22 cellular contexts compared by ENCODE assay signal in genomic region chr12:42865282-42865681, GRCh38.
DNase-seq lines count a peak whose midpoint lies in the region; ATAC-seq, FAIRE-seq and TF ChIP-seq lines count a peak whose summit lies in the region.
"Had no signal": no experiment of that assay in that cellular context is flagged by ENCODE, and none has a peak within 500 bp of the region (broad histone marks: within the 10 kb centered on the region; RNA-seq: fewer than 3 reads in every experiment).

No MANE protein-coding gene starts in this region.

- H3K79me1 ChIP-seq in trophoblast cell (ENCODE audit: low read length), result no peaks in the 10 kb centered on the region

- H3K4me2 ChIP-seq in astrocyte (ENCODE audit: low read length), result no peak overlapping the region
- H3K4me2 ChIP-seq in trophoblast cell (ENCODE audit: low read length), result no peak overlapping the region
- H3K4me2 ChIP-seq: A549, GM23338 had no signal

- no peak for FAIRE-seq in astrocyte (lab: Jason Lieb, UNC)
- FAIRE-seq: A549, D721Med, G401.6, GM12892 had no signal

- H3K27me3 Mint-ChIP-seq in astrocyte (ENCODE audit: low read depth, unreplicated experiment), result no peaks in the 10 kb centered on the region
- H3K27me3 Mint-ChIP-seq: IgD-negative memory B cell had no signal

- no peaks in the 10 kb centered on the region for H3K9me3 Mint-ChIP-seq in astrocyte (ENCODE audit: unreplicated experiment)
- H3K9me3 Mint-ChIP-seq: GM23338, H9, IgD-negative memory B cell had no signal

- peaks cover 13% of the 10 kb centered on the region for H3K4me1 Mint-ChIP-seq in astrocyte (ENCODE audit: low read depth, unreplicated experiment)
- H3K4me1 Mint-ChIP-seq: CD14-positive monocyte, H9, IgD-negative memory B cell had no signal

- H2BK12ac ChIP-seq in trophoblast cell (ENCODE audit: low read length), result no peak overlapping the region

- no peaks in the 10 kb centered on the region for H3K36me3 Mint-ChIP-seq in astrocyte (ENCODE audit: low read depth, unreplicated experiment)
- H3K36me3 Mint-ChIP-seq: CD14-positive monocyte; CD8-positive, alpha-beta T cell; IgD-negative memory B cell had no signal

- H3K9me3 ChIP-seq in astrocyte (ENCODE audit: insufficient read depth, low read depth, low read length) (no peaks in the 10 kb centered on the region), trophoblast cell (ENCODE audit: insufficient read depth, low read depth, low read length) (no peaks in the 10 kb centered on the region)
- H3K9me3 ChIP-seq: A549, BE2C had no signal

- H3K79me2 ChIP-seq in astrocyte (ENCODE audit: insufficient read depth, low read length) (no peaks in the 10 kb centered on the region), trophoblast cell (ENCODE audit: control insufficient read depth, insufficient read depth, low read length, poor library complexity) (no peaks in the 10 kb centered on the region)

- no peaks in the 10 kb centered on the region for H4K20me1 ChIP-seq in astrocyte (ENCODE audit: insufficient read depth, low read length)

- no CpG with 5 or more reads among the region's 3 CpGs for WGBS in trophoblast cell (ENCODE audit: extremely low coverage, insufficient coverage, insufficient read length)

- H3K4me1 ChIP-seq in astrocyte (ENCODE audit: insufficient read depth, low read length) (peaks cover 7% of the 10 kb centered on the region), trophoblast cell (ENCODE audit: control insufficient read depth in 1 of 2, insufficient read depth in 2 of 2, low read length in 2 of 2) (no peaks in the 10 kb centered on the region)
- H3K4me1 ChIP-seq: BE2C had no signal

- H2AFZ ChIP-seq in astrocyte (ENCODE audit: low read depth, low read length) (no peak overlapping the region), trophoblast cell (ENCODE audit: insufficient read depth, low read length, poor library complexity) (no peak overlapping the region)
- H2AFZ ChIP-seq: GM23338 had no signal

- H2BK5ac ChIP-seq in trophoblast cell (ENCODE audit: low read depth, low read length, poor library complexity), result no peak overlapping the region

- H3K27me3 ChIP-seq in astrocyte (ENCODE audit: insufficient read depth, low read length) (no peaks in the 10 kb centered on the region), trophoblast cell (ENCODE audit: insufficient read depth, low read length) (no peaks in the 10 kb centered on the region)
- H3K27me3 ChIP-seq: BE2C had no signal

- H4K91ac ChIP-seq in trophoblast cell (ENCODE audit: low read depth, low read length), result no peak overlapping the region

- TF ChIP-seq CTCF in astrocyte (IDR thresholded peaks at IDR 0.05; ENCODE audit: insufficient read depth, low read depth, low read length), result no peak

- peak; percentile 3 for DNase-seq in HCEC 1CT
- peak; percentile 60 for DNase-seq in M059J (ENCODE audit: low read depth)
- peak; percentile 48 for DNase-seq in astrocyte (ENCODE audit: low read depth)
- DNase-seq in trophoblast cell, result peak; percentile 15 to 81
- DNase-seq in NCI-H226, result no peak
- DNase-seq in activated effector memory CD4-positive, alpha-beta T cell treated with anti-CD3 and anti-CD28 coated beads, Interleukin-2, amount 50 U/mL, for 16 hours, result no peak
- no peak for DNase-seq in NCI-H748 (lab: John Stamatoyannopoulos, UW; ENCODE audit: unreplicated experiment)
- DNase-seq: BE2C; CD8-positive, alpha-beta T cell; COR-L47; DMS153; DMS79 treated with DMSO at 0.1 percent for 48 hours; EL; H9 had no signal

- no peak overlapping the region for H3K27ac ChIP-seq in astrocyte (ENCODE audit: low read depth, low read length)
- H3K27ac ChIP-seq in trophoblast cell (ENCODE audit: low read depth, low read length), result no peak overlapping the region
- H3K27ac ChIP-seq: A549 had no signal

- no peak overlapping the region for H2BK120ac ChIP-seq in trophoblast cell (ENCODE audit: insufficient read depth, low read length, poor library complexity)

- no peak overlapping the region for H4K8ac ChIP-seq in trophoblast cell (ENCODE audit: low read depth, low read length)

- H3K4me3 Mint-ChIP-seq in astrocyte (ENCODE audit: unreplicated experiment), result no peak overlapping the region
- H3K4me3 Mint-ChIP-seq: CD14-positive monocyte; CD8-positive, alpha-beta T cell; GM23338; H9 had no signal

- H3K27ac Mint-ChIP-seq in astrocyte (ENCODE audit: unreplicated experiment), result no peak overlapping the region
- H3K27ac Mint-ChIP-seq: CD14-positive monocyte; CD8-positive, alpha-beta T cell; GM23338; H9; IgD-negative memory B cell had no signal

- H3K4ac ChIP-seq in trophoblast cell (ENCODE audit: low read depth, low read length), result no peak overlapping the region

- ATAC-seq in HG02610 (IDR thresholded peaks at IDR 0.05; ENCODE audit: unreplicated experiment), result no peak
- ATAC-seq: A549; CD8-positive, alpha-beta T cell; GM23338 had no signal

- H3K14ac ChIP-seq in trophoblast cell (ENCODE audit: low read length), result no peak overlapping the region

- H3K23ac ChIP-seq in trophoblast cell (ENCODE audit: low read length), result no peak overlapping the region

- H3K4me3 ChIP-seq in astrocyte (ENCODE audit: insufficient read depth, low read depth, low read length) (no peak overlapping the region), trophoblast cell (ENCODE audit: low read depth, low read length) (no peak overlapping the region)
- H3K4me3 ChIP-seq: A549, GM23338 had no signal

- no peak overlapping the region for H3K18ac ChIP-seq in trophoblast cell (ENCODE audit: low read length)

- no peak overlapping the region for H2AK5ac ChIP-seq in trophoblast cell (ENCODE audit: low read length)

- no peak overlapping the region for H4K12ac ChIP-seq in trophoblast cell (ENCODE audit: low read depth, low read length)

- no peaks in the 10 kb centered on the region for H3K36me3 ChIP-seq in astrocyte (ENCODE audit: insufficient read depth, low read length)
- no peaks in the 10 kb centered on the region for H3K36me3 ChIP-seq in trophoblast cell (ENCODE audit: control insufficient read depth in 1 of 2, insufficient read depth in 2 of 2, low read length in 2 of 2)
- H3K36me3 ChIP-seq: BE2C had no signal

- H3K9ac ChIP-seq in astrocyte (ENCODE audit: low read length) (no peak overlapping the region), trophoblast cell (ENCODE audit: low read length) (no peak overlapping the region)

Comparison
In these comparisons a context has a peak if more than half of its experiments do, and no peak if none do; other contexts are left out.
1. DNase-seq: peak in HCEC 1CT (single experiment), M059J (single experiment), astrocyte (single experiment) and trophoblast cell (2 of 2); none in NCI-H226 (single experiment), activated effector memory CD4-positive, alpha-beta T cell treated with anti-CD3 and anti-CD28 coated beads, Interleukin-2, amount 50 U/mL, for 16 hours (single experiment) and NCI-H748 (single experiment).